17 cellular contexts compared by ENCODE assay signal in the genomic region with DNA sequence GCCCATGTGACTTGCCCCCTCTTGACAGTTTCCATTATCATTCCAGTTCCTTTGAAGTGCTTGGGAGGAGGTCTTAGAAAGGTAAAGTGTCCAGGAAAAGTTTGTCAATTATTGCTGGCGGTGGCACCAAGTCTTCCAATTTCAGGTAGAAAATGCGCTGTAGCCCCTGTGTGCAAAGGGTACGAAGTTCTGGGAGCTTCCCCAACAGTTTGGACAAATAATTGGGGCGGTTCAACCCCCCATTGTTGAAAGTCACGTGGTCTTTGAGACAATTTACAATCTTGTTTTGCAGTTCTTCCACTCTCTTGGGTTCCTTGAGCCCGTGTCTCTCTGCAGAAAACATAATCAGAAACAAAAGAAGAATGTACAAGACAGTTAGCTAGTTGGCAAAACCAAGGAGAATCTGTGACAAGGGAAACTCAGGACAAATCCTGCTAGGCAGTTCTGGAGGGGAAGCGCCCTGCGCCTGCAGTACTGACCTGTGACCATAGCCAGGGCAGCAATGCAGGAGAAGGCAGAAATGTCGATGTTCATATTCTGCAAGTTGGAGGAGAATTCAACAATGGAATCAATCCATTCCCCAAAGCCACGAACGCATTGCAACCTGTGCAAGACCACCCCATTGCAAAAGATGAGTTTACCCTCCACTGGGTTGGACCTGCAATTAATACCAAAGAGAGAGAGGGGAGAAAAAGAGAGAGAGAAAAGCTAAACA. TPM values are rescaled to one million over a fixed set of nuclear protein-coding genes. Genes with fewer than 3 reads are reported as not detected.
DNase-seq lines count a peak whose midpoint lies in the region; FAIRE-seq and TF ChIP-seq lines count a peak whose summit lies in the region.
"Had no signal": no experiment of that assay in that cellular context is flagged by ENCODE, and none has a peak within 500 bp of the region (broad histone marks: within the 10 kb centered on the region; RNA-seq: fewer than 3 reads in every experiment).

No MANE protein-coding gene starts in this region.

- H2BK15ac ChIP-seq in H1 (ENCODE audit: low read length) (no peak overlapping the region), mesendoderm (replicated peaks; ENCODE audit: low read depth) (no peak overlapping the region)

- no peaks in the 10 kb centered on the region for H3K9me3 Mint-ChIP-seq in activated CD4-positive, alpha-beta memory T cell treated with anti-CD3 and anti-CD28 coated beads, Interleukin-2, amount 10 ng/mL, durations not matched to agents 7 days and 5 days
- no peaks in the 10 kb centered on the region for H3K9me3 Mint-ChIP-seq in activated T-helper 2 cell treated with anti-CD3 and anti-CD28 coated beads, Interferon-gamma antibody, Interleukin-2, Interleukin-4, amounts not matched to agents 10 μg/mL and 5 μg/mL and 100 μg/mL, durations not matched to agents 14 hours and 24 hours and 36 hours
- H3K9me3 Mint-ChIP-seq: HFFc6 had no signal

- no peak for TF ChIP-seq RAD21 in H1 (IDR thresholded peaks at IDR 0.05 in 1 of 2, conservative IDR thresholded peaks at IDR 0.05 in 1 of 2; ENCODE audit: low read depth in 2 of 2, low read length in 2 of 2)

- no peak overlapping the region for H2BK12ac ChIP-seq in H1 (ENCODE audit: low read depth, low read length)

- H4K8ac ChIP-seq in H1 (ENCODE audit: extremely low read depth, insufficient read depth, low read length) (no peak overlapping the region), mesendoderm (ENCODE audit: low read depth, low read length) (no peak overlapping the region)

- H3K9me2 ChIP-seq in OCI-LY7 (ENCODE audit: insufficient read depth, low read length), result no peaks in the 10 kb centered on the region

- intact Hi-C loops in OCI-LY7 (cut with micrococcal nuclease; ENCODE audit: unreplicated experiment), result no loop called here
- intact Hi-C loops in activated T-helper 2 cell treated with anti-CD3 and anti-CD28 coated beads, Interferon-gamma antibody, Interleukin-2, Interleukin-4, amounts not matched to agents 10 μg/mL and 5 μg/mL and 100 μg/mL, durations not matched to agents 14 hours and 24 hours and 36 hours (cut with micrococcal nuclease), result no loop called here

- H3K4ac ChIP-seq in H1 (replicated peaks; ENCODE audit: insufficient read length, low read depth, low read length) (no peak overlapping the region), mesendoderm (ENCODE audit: low read depth, low read length) (no peak overlapping the region)

- H2BK120ac ChIP-seq in H1 (replicated peaks; ENCODE audit: low read depth, low read length) (no peak overlapping the region), mesendoderm (ENCODE audit: low read depth, low read length) (no peak overlapping the region)

- peaks cover 66% of the 10 kb centered on the region for H3K27me3 Mint-ChIP-seq in activated CD4-positive, alpha-beta memory T cell treated with anti-CD3 and anti-CD28 coated beads, Interleukin-2, amount 10 ng/mL, durations not matched to agents 7 days and 5 days
- peaks cover 53% of the 10 kb centered on the region for H3K27me3 Mint-ChIP-seq in activated T-helper 2 cell treated with anti-CD3 and anti-CD28 coated beads, Interferon-gamma antibody, Interleukin-2, Interleukin-4, amounts not matched to agents 10 μg/mL and 5 μg/mL and 100 μg/mL, durations not matched to agents 14 hours and 24 hours and 36 hours (ENCODE audit: low read depth)

- no peak for TF ChIP-seq EP300 in H1 (IDR thresholded peaks at IDR 0.05; ENCODE audit: borderline replicate concordance in 1 of 2, low read depth in 2 of 2, low read length in 2 of 2)

- POLR2A ChIA-PET in H1 (lab: Charles Lee; ENCODE audit: partially characterized antibody), result no interaction called here
- POLR2A ChIA-PET in OCI-LY7 (lab: Charles Lee), result no interaction called here
- POLR2A ChIA-PET in activated CD4-positive, alpha-beta memory T cell treated with anti-CD3 and anti-CD28 coated beads, Interleukin-2, amount 10 ng/mL, durations not matched to agents 7 days and 5 days (lab: Charles Lee), result interaction anchor here (10.0 kb wide), 1 partner anchor 17 kb away, joined by 103 read pairs; no protein-coding TSS in a partner anchor

- H4K5ac ChIP-seq in H1 (ENCODE audit: insufficient read length, low read depth, low read length), result no peak overlapping the region
- H4K5ac ChIP-seq in mesendoderm (ENCODE audit: low read length), result no peak overlapping the region

- 12% methylated on average over 11 of the region's 11 CpGs; no CpG with 5 or more reads in 1 of the 2 experiments for WGBS in H1 (ENCODE audit: extremely low coverage in 1 of 2, insufficient coverage in 1 of 2, insufficient read length in 1 of 2, insufficient replicate concordance in 2 of 2, low coverage in 1 of 2, low lambda C conversion rate in 2 of 2, missing lambda C conversion rate in 1 of 2), 2 experiments
- WGBS in mesendoderm (ENCODE audit: extremely low coverage, insufficient coverage, low lambda C conversion rate), result no CpG with 5 or more reads among the region's 11 CpGs

- no peak overlapping the region for H2BK5ac ChIP-seq in H1 (ENCODE audit: low read depth, low read length)
- H2BK5ac ChIP-seq in mesendoderm (ENCODE audit: low read length), result no peak overlapping the region

- H3K18ac ChIP-seq in H1 (ENCODE audit: extremely low read depth, low read length) (no peak overlapping the region), mesendoderm (ENCODE audit: low read length) (no peak overlapping the region)

- TF ChIP-seq POLR2A in H1 (IDR thresholded peaks at IDR 0.05; ENCODE audit: control extremely low read depth in 1 of 2, low read depth in 2 of 2, low read length in 2 of 2), result no peak

- peak overlapping the region; percentile 56 to 89 for H3K4me2 ChIP-seq in H1 (ENCODE audit: insufficient read depth in 1 of 2, low read depth in 2 of 2, low read length in 2 of 2)
- H3K4me2 ChIP-seq in mesendoderm (ENCODE audit: low read length), result no peak overlapping the region
- no peak overlapping the region for H3K4me2 ChIP-seq in OCI-LY7 (ENCODE audit: low read length)

- DNase-seq in DMS53 (lab: John Stamatoyannopoulos, UW), result peak; percentile 16
- DNase-seq in DMS53 treated with DMSO at 0.1 percent for 48 hours (lab: John Stamatoyannopoulos, UW; ENCODE audit: unreplicated experiment), result no peak
- no peak for DNase-seq in H1 (ENCODE audit: low read depth in 1 of 2, low spot score in 2 of 2)
- no peak for DNase-seq in mesendoderm
- no peak for DNase-seq in OCI-LY7 (ENCODE audit: low spot score)
- DNase-seq in activated CD4-positive, alpha-beta memory T cell treated with anti-CD3 and anti-CD28 coated beads, Interleukin-2, amount 10 ng/mL, durations not matched to agents 7 days and 5 days, result no peak
- DNase-seq in activated T-helper 2 cell treated with anti-CD3 and anti-CD28 coated beads, Interferon-gamma antibody, Interleukin-2, Interleukin-4, amounts not matched to agents 10 μg/mL and 5 μg/mL and 100 μg/mL, durations not matched to agents 14 hours and 24 hours and 36 hours (ENCODE audit: low spot score), result no peak
- DNase-seq: GF-D8, HFFc6, NCI-H1105 treated with DMSO at 0.1 percent for 48 hours, NCI-H1694 treated with DMSO at 0.1 percent for 48 hours, NCI-H2107, NCI-H226, NCI-H69 had no signal

- H2BK20ac ChIP-seq in H1 (ENCODE audit: low read length), result no peak overlapping the region

- no peaks in the 10 kb centered on the region for H3K79me2 ChIP-seq in H1 (ENCODE audit: control insufficient read depth in 1 of 2, insufficient read depth in 2 of 2, low read length in 2 of 2)
- no peaks in the 10 kb centered on the region for H3K79me2 ChIP-seq in mesendoderm (ENCODE audit: control insufficient read depth, insufficient read depth, low read length)
- no peaks in the 10 kb centered on the region for H3K79me2 ChIP-seq in OCI-LY7 (ENCODE audit: insufficient read depth, low read depth, low read length)

- H3K9ac ChIP-seq in HUES48 (ENCODE audit: low read depth, low read length), result no peak overlapping the region
- no peak overlapping the region for H3K9ac ChIP-seq in H1 (replicated peaks in 1 of 4; ENCODE audit: extremely low read depth in 1 of 4, low read depth in 3 of 4, low read length in 3 of 4)
- no peak overlapping the region for H3K9ac ChIP-seq in mesendoderm (ENCODE audit: low read length)

- no peak overlapping the region for H3K4me3 Mint-ChIP-seq in activated CD4-positive, alpha-beta memory T cell treated with anti-CD3 and anti-CD28 coated beads, Interleukin-2, amount 10 ng/mL, durations not matched to agents 7 days and 5 days
- no peak overlapping the region for H3K4me3 Mint-ChIP-seq in activated T-helper 2 cell treated with anti-CD3 and anti-CD28 coated beads, Interferon-gamma antibody, Interleukin-2, Interleukin-4, amounts not matched to agents 10 μg/mL and 5 μg/mL and 100 μg/mL, durations not matched to agents 14 hours and 24 hours and 36 hours (ENCODE audit: low read depth)
- H3K4me3 Mint-ChIP-seq: HFFc6 had no signal

- no peak overlapping the region for H3K27ac ChIP-seq in HUES48 (ENCODE audit: low read depth, low read length)
- H3K27ac ChIP-seq in H1 (ENCODE audit: low read depth, low read length), result no peak overlapping the region
- no peak overlapping the region for H3K27ac ChIP-seq in mesendoderm (ENCODE audit: low read depth, low read length)
- no peak overlapping the region for H3K27ac ChIP-seq in OCI-LY7 (ENCODE audit: low read depth, low read length, poor library complexity, severe bottlenecking)
- H3K27ac ChIP-seq: 22Rv1 had no signal

- H3K23me2 ChIP-seq in H1 (ENCODE audit: low read depth, low read length), result peaks cover 17% of the 10 kb centered on the region; the same call in 1 of the 2 replicates

- H3K79me1 ChIP-seq in H1 (ENCODE audit: low read depth, low read length) (no peaks in the 10 kb centered on the region), mesendoderm (ENCODE audit: low read length) (no peaks in the 10 kb centered on the region)

- H4K20me1 ChIP-seq in H1 (replicated peaks in 1 of 2; ENCODE audit: control insufficient read depth in 1 of 2, insufficient read depth in 2 of 2, low read length in 2 of 2) (peaks cover 7 to 14% of the 10 kb centered on the region in 2 experiments), OCI-LY7 (ENCODE audit: insufficient read depth, low read length) (no peaks in the 10 kb centered on the region)

- H3K56ac ChIP-seq in H1 (replicated peaks; ENCODE audit: insufficient read length, low read depth, low read length) (no peak overlapping the region), mesendoderm (ENCODE audit: low read length) (no peak overlapping the region)

- CTCF ChIA-PET in H1 (lab: Charles Lee; ENCODE audit: partially characterized antibody) (interaction anchor here (2.7 kb wide), 1 partner anchor 9 kb away, joined by 16 read pairs; no protein-coding TSS in a partner anchor), OCI-LY7 (lab: Charles Lee; ENCODE audit: unreplicated experiment) (no interaction called here)
- CTCF ChIA-PET in activated CD4-positive, alpha-beta memory T cell treated with anti-CD3 and anti-CD28 coated beads, Interleukin-2, amount 10 ng/mL, durations not matched to agents 7 days and 5 days (lab: Charles Lee), result interaction anchor here (1.4 kb wide), 1 partner anchor 9 kb away, joined by 4 read pairs; no protein-coding TSS in a partner anchor

- H3K4me3 ChIP-seq in HUES48 (ENCODE audit: low read depth, low read length), result 0 out of 2 replicates have a peak overlapping the region, but pooled peaks have one; percentile 8
- peak overlapping the region in 1 of 4 experiments; percentile 36; a peak in 1 of 8 replicates for H3K4me3 ChIP-seq in H1 (ENCODE audit: extremely low read depth in 1 of 4, insufficient read depth in 2 of 4, low read depth in 3 of 4, low read length in 4 of 4)
- no peak overlapping the region for H3K4me3 ChIP-seq in mesendoderm (ENCODE audit: low read length)
- no peak overlapping the region for H3K4me3 ChIP-seq in OCI-LY7 (ENCODE audit: low read depth, low read length, poor library complexity, severe bottlenecking)

- H3K36me3 ChIP-seq in HUES48 (ENCODE audit: control insufficient read depth, insufficient read depth, low read length) (no peaks in the 10 kb centered on the region), H1 (ENCODE audit: control insufficient read depth in 2 of 4, insufficient read depth in 4 of 4, low read length in 3 of 4) (no peaks in the 10 kb centered on the region), mesendoderm (ENCODE audit: control insufficient read depth, insufficient read depth, low read length) (no peaks in the 10 kb centered on the region), OCI-LY7 (ENCODE audit: insufficient read depth, low read length) (no peaks in the 10 kb centered on the region)

- H2AK5ac ChIP-seq in H1 (ENCODE audit: low read depth, low read length) (no peak overlapping the region), mesendoderm (ENCODE audit: low read length) (no peak overlapping the region)

- no peak overlapping the region for H3K23ac ChIP-seq in H1 (ENCODE audit: insufficient read length)
- peak overlapping the region; percentile 33 for H3K23ac ChIP-seq in mesendoderm (ENCODE audit: low read length)

- H3K27me3 ChIP-seq in HUES48 (ENCODE audit: control insufficient read depth, insufficient read depth, low read length) (peaks cover 100% of the 10 kb centered on the region), H1 (replicated peaks in 1 of 4; ENCODE audit: control insufficient read depth in 3 of 4, extremely low read depth in 1 of 4, insufficient read depth in 3 of 4, low read length in 3 of 4) (peaks cover 80 to 100% (median 95%) of the 10 kb centered on the region in 4 experiments), mesendoderm (ENCODE audit: insufficient read depth, low read length, poor library complexity) (peaks cover 75% of the 10 kb centered on the region)

- H3K4me1 Mint-ChIP-seq in activated CD4-positive, alpha-beta memory T cell treated with anti-CD3 and anti-CD28 coated beads, Interleukin-2, amount 10 ng/mL, durations not matched to agents 7 days and 5 days, result peaks cover 19% of the 10 kb centered on the region
- H3K4me1 Mint-ChIP-seq in activated T-helper 2 cell treated with anti-CD3 and anti-CD28 coated beads, Interferon-gamma antibody, Interleukin-2, Interleukin-4, amounts not matched to agents 10 μg/mL and 5 μg/mL and 100 μg/mL, durations not matched to agents 14 hours and 24 hours and 36 hours (ENCODE audit: low read depth), result peaks cover 57% of the 10 kb centered on the region

- TF ChIP-seq CTCF in H1 (IDR thresholded peaks at IDR 0.05; ENCODE audit: control extremely low read depth in 1 of 3, insufficient read depth in 1 of 3, low read depth in 1 of 3, low read length in 3 of 3), result no peak
- no peak for TF ChIP-seq CTCF in OCI-LY7 (conservative IDR thresholded peaks at IDR 0.05; ENCODE audit: low read length)

- peaks cover 7% of the 10 kb centered on the region for H3K36me3 Mint-ChIP-seq in activated CD4-positive, alpha-beta memory T cell treated with anti-CD3 and anti-CD28 coated beads, Interleukin-2, amount 10 ng/mL, durations not matched to agents 7 days and 5 days (ENCODE audit: low read depth)
- peaks cover 89% of the 10 kb centered on the region for H3K36me3 Mint-ChIP-seq in activated T-helper 2 cell treated with anti-CD3 and anti-CD28 coated beads, Interferon-gamma antibody, Interleukin-2, Interleukin-4, amounts not matched to agents 10 μg/mL and 5 μg/mL and 100 μg/mL, durations not matched to agents 14 hours and 24 hours and 36 hours (ENCODE audit: low read depth)

- H2AFZ ChIP-seq in H1 (ENCODE audit: low read length) (no peak overlapping the region), OCI-LY7 (ENCODE audit: low read length) (no peak overlapping the region)

- no peak for FAIRE-seq in H1 (lab: Jason Lieb, UNC)
- FAIRE-seq: GM12892 had no signal

- H3K14ac ChIP-seq in H1 (ENCODE audit: insufficient read length), result no peak overlapping the region

- BruUV-seq in OCI-LY7 (replicated peaks; lab: Mats Ljungman, UMichigan), result no TSS peak

- no peak overlapping the region for H4K91ac ChIP-seq in H1 (replicated peaks; ENCODE audit: insufficient read length, low read length)

- H3K9me3 ChIP-seq in HUES48 (ENCODE audit: control insufficient read depth, insufficient read depth, low read length), result no peaks in the 10 kb centered on the region
- no peaks in the 10 kb centered on the region; a peak in 1 of 4 replicates for H3K9me3 ChIP-seq in H1 (ENCODE audit: insufficient read depth in 2 of 2, low read depth in 1 of 2, low read length in 1 of 2)
- no peaks in the 10 kb centered on the region for H3K9me3 ChIP-seq in OCI-LY7 (ENCODE audit: low read length)

- H3K4me1 ChIP-seq in HUES48 (ENCODE audit: control insufficient read depth, insufficient read depth, low read length), result peaks cover 67% of the 10 kb centered on the region
- H3K4me1 ChIP-seq in H1 (replicated peaks in 1 of 4; ENCODE audit: control insufficient read depth in 3 of 4, insufficient read depth in 4 of 4, low read length in 3 of 4), result peaks cover 18 to 34% (median 24%) of the 10 kb centered on the region in 4 experiments
- peaks cover 5% of the 10 kb centered on the region for H3K4me1 ChIP-seq in mesendoderm (ENCODE audit: control insufficient read depth, low read depth, low read length)
- no peaks in the 10 kb centered on the region for H3K4me1 ChIP-seq in OCI-LY7 (ENCODE audit: insufficient read depth, low read length, poor library complexity, severe bottlenecking)

- no peak overlapping the region for H3K27ac Mint-ChIP-seq in activated CD4-positive, alpha-beta memory T cell treated with anti-CD3 and anti-CD28 coated beads, Interleukin-2, amount 10 ng/mL, durations not matched to agents 7 days and 5 days
- no peak overlapping the region for H3K27ac Mint-ChIP-seq in activated T-helper 2 cell treated with anti-CD3 and anti-CD28 coated beads, Interferon-gamma antibody, Interleukin-2, Interleukin-4, amounts not matched to agents 10 μg/mL and 5 μg/mL and 100 μg/mL, durations not matched to agents 14 hours and 24 hours and 36 hours
- H3K27ac Mint-ChIP-seq: HFFc6 had no signal

RNA-seq across cellular contexts. Expression of a gene that starts 6.7 kb away (rescaled TPM):
- total RNA-seq in H1 (2021; fragmentation: NEBNext Ultra II Directional; extraction: Animal tissue kit (Norgen Biotek cat#: 25700)), result 1.4 and 1.7 TPM in 2 replicates
- polyA plus RNA-seq in H1 (2011; rRNA removed), result 0.15 and 0.16 TPM in 2 replicates
- 0.08 TPM for polyA plus RNA-seq in H1 (2011; cell fraction: cytosol; rRNA removed)
- 0.40 TPM for polyA plus RNA-seq in H1 (2011; cell fraction: nucleus; rRNA removed)
- 0.23 to 0.47 TPM (median 0.24 TPM) in 4 replicates for polyA plus RNA-seq in H1 (2012, experiment 1 of 2)
- 0.09 TPM for polyA plus RNA-seq in H1 (2012, experiment 2 of 2)
- 1.7 TPM for polyA plus RNA-seq in H1 (2013, experiment 1 of 2)
- 1.5 TPM for polyA plus RNA-seq in H1 (2013, experiment 2 of 2)
- polyA minus RNA-seq in H1 (2011; rRNA and poly(A)+ RNA removed), result 0.22 TPM in 1 of 2 replicates, not detected in the other
- polyA minus RNA-seq in H1 (2011; cell fraction: cytosol; rRNA and poly(A)+ RNA removed), result not detected
- 1.3 TPM for polyA minus RNA-seq in H1 (2011; cell fraction: nucleus; rRNA and poly(A)+ RNA removed)
- polyA plus RNA-seq in mesendoderm (2013, experiment 1 of 2), result 1.1 TPM
- polyA plus RNA-seq in mesendoderm (2013, experiment 2 of 2), result 1.2 TPM
- not detected in 2 replicates for total RNA-seq in OCI-LY7 (2014; rRNA removed; shearing (Covaris generic))
- 0.13 and 0.59 TPM in 2 replicates for total RNA-seq in OCI-LY7 (2022)
- 1 to 10 TPM; 3.4 to 3.8 TPM for total RNA-seq in activated CD4-positive, alpha-beta memory T cell treated with anti-CD3 and anti-CD28 coated beads, Interleukin-2, amount 10 ng/mL, durations not matched to agents 7 days and 5 days
- 22.1 and 24.0 TPM in 2 replicates for total RNA-seq in activated T-helper 2 cell treated with anti-CD3 and anti-CD28 coated beads, Interferon-gamma antibody, Interleukin-2, Interleukin-4, amounts not matched to agents 10 μg/mL and 5 μg/mL and 100 μg/mL, durations not matched to agents 14 hours and 24 hours and 36 hours

Comparison
In these comparisons a context has a peak if more than half of its experiments do, and no peak if none do; other contexts are left out.
1. H3K4me2 ChIP-seq: peak in H1 (2 of 2); none in mesendoderm (single experiment) and OCI-LY7 (single experiment).